ENCODE assay signal across 24 cellular contexts in the genomic region with DNA sequence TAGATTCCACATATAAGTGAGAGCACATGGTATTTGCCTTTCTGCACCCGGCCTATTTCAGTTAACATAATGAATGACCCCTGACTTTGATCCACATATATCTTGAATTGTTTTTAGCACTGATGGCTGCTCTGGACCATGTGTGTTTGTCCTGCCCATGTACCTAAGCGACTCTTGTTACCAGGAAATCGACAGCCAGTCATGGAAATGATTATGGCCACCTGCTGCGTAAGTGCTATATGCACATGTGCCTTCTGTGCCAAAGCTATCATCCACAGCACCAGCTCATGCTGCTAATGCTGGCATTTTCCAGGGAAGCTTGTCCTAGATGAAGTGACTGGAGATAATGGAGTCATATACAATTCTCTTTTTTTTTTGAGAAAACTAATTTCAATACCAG.
DNase-seq lines count a peak whose midpoint lies in the region; ATAC-seq and TF ChIP-seq lines count a peak whose summit lies in the region.
"Had no signal": no experiment of that assay in that cellular context is flagged by ENCODE, and none has a peak within 500 bp of the region (broad histone marks: within the 10 kb centered on the region; RNA-seq: fewer than 3 reads in every experiment).

No MANE protein-coding gene starts in this region.

- H4K20me1 ChIP-seq in DND-41 (ENCODE audit: insufficient read depth, low read length): no peaks in the 10 kb centered on the region

- H3K4me1 ChIP-seq in DND-41 (ENCODE audit: insufficient read depth, low read length) (peaks cover 51% of the 10 kb centered on the region), tibial nerve (peaks cover 0 to 26% (median 0%) of the 10 kb centered on the region in 4 donors)
- H3K4me1 ChIP-seq: esophagus squamous epithelium, gastroesophageal sphincter, lower lobe of right lung, upper lobe of left lung had no signal

- H3K27me3 ChIP-seq in DND-41 (ENCODE audit: insufficient read depth, low read length, poor library complexity) (no peaks in the 10 kb centered on the region), tibial nerve (no peaks in the 10 kb centered on the region), H7 (ENCODE audit: control insufficient read depth, insufficient read depth, low read length) (no peaks in the 10 kb centered on the region)
- H3K27me3 ChIP-seq: gastroesophageal sphincter, upper lobe of left lung had no signal

- H3K4me2 ChIP-seq in DND-41 (ENCODE audit: insufficient read depth, low read length): no peak overlapping the region

- H2AFZ ChIP-seq in DND-41 (ENCODE audit: low read depth, low read length): no peak overlapping the region

- peak overlapping the region; percentile 55; the same call in 1 of the 2 replicates for H3K27ac ChIP-seq in DND-41 (ENCODE audit: low read length)
- H3K27ac ChIP-seq in tibial nerve: no peak overlapping the region
- H3K27ac ChIP-seq: esophagus squamous epithelium, gastroesophageal sphincter, lower lobe of right lung, neutrophil, upper lobe of left lung had no signal

- ATAC-seq in DND-41 (ENCODE audit: insufficient read depth, low read depth) (no peak), HG02571 (IDR thresholded peaks at IDR 0.05; ENCODE audit: unreplicated experiment) (no peak)
- ATAC-seq: activated CD4-positive, alpha-beta T cell treated with anti-CD3 and anti-CD28 coated beads for 36 hours; gastroesophageal sphincter; HCT116; lower lobe of right lung; stimulated activated naive CD8-positive, alpha-beta T cell treated with anti-CD3 and anti-CD28 coated beads, Interleukin-15, amount 100 ng/mL, for 72 hours; T-cell had no signal

- H3K79me2 ChIP-seq in DND-41 (ENCODE audit: insufficient read depth, low read length): peaks cover 32% of the 10 kb centered on the region

- WGBS in tibial nerve, 2 donors: 64 to 69% methylated on average over 4 of the region's 4 CpGs

- H3K36me3 ChIP-seq in DND-41 (ENCODE audit: insufficient read depth, low read length) (peaks cover 13% of the 10 kb centered on the region; the same call in 1 of the 2 replicates), tibial nerve (no peaks in the 10 kb centered on the region), H7 (replicated peaks; ENCODE audit: control insufficient read depth, insufficient read depth, low read length) (no peaks in the 10 kb centered on the region)
- H3K36me3 ChIP-seq: esophagus squamous epithelium, gastroesophageal sphincter, lower lobe of right lung, neutrophil, upper lobe of left lung had no signal

- H3K4me3 ChIP-seq in DND-41 (ENCODE audit: low read depth in 1 of 2, low read length in 2 of 2) (no peak overlapping the region), tibial nerve (no peak overlapping the region), H7 (ENCODE audit: insufficient read depth, low read depth, low read length) (no peak overlapping the region)
- H3K4me3 ChIP-seq: esophagus squamous epithelium, gastroesophageal sphincter, lower lobe of right lung, upper lobe of left lung had no signal

- no peak for DNase-seq in DND-41
- peak; percentile 94 for DNase-seq in NCI-H146 treated with DMSO at 0.1 percent for 48 hours (lab: John Stamatoyannopoulos, UW; ENCODE audit: unreplicated experiment)
- peak; percentile 48 for DNase-seq in NCI-H345 treated with DMSO at 0.1 percent for 48 hours (lab: John Stamatoyannopoulos, UW; ENCODE audit: unreplicated experiment)
- peak; percentile 94 for DNase-seq in SHP77 treated with DMSO at 0.1 percent for 48 hours (lab: John Stamatoyannopoulos, UW)
- DNase-seq in tibial nerve (ENCODE audit: low spot score in 2 of 2): no peak
- no peak for DNase-seq in H7
- DNase-seq in HuH-7.5 (ENCODE audit: low spot score): no peak
- DNase-seq: activated CD4-positive, alpha-beta T cell treated with anti-CD3 and anti-CD28 coated beads for 36 hours; activated naive CD8-positive, alpha-beta T cell treated with anti-CD3 and anti-CD28 coated beads, Interleukin-2, amount 10 ng/mL, durations not matched to agents 7 days and 5 days; CD4-positive, CD25-positive, alpha-beta regulatory T cell; cerebellar nuclear complex; DMS79 treated with DMSO at 0.1 percent for 48 hours; effector CD8-positive, alpha-beta T cell; esophagus squamous epithelium; lower lobe of right lung; NCI-H1436 treated with DMSO at 0.1 percent for 48 hours; stimulated activated CD4-positive, alpha-beta T cell treated with anti-CD3 and anti-CD28 coated beads, Interleukin-4, amount 100 ng/mL, for 24 hours; stimulated activated naive CD8-positive, alpha-beta T cell treated with anti-CD3 and anti-CD28 coated beads, Interleukin-15, amount 100 ng/mL, for 72 hours; T-cell; upper lobe of left lung had no signal

- H3K9ac ChIP-seq in DND-41 (ENCODE audit: low read depth, low read length): no peak overlapping the region

- no peak for TF ChIP-seq POLR2A in tibial nerve (IDR thresholded peaks at IDR 0.05)

- TF ChIP-seq CTCF in DND-41 (IDR thresholded peaks at IDR 0.05; ENCODE audit: borderline replicate concordance, extremely low read depth, low read length, poor library complexity, severe bottlenecking): no peak
- TF ChIP-seq CTCF in tibial nerve (IDR thresholded peaks at IDR 0.05): no peak

- no peaks in the 10 kb centered on the region for H3K9me3 ChIP-seq in DND-41 (ENCODE audit: insufficient read depth, low read length, severe bottlenecking)
- H3K9me3 ChIP-seq in tibial nerve: no peaks in the 10 kb centered on the region
- H3K9me3 ChIP-seq: esophagus squamous epithelium, gastroesophageal sphincter, lower lobe of right lung, neutrophil, upper lobe of left lung had no signal

- no peak for TF ChIP-seq EP300 in tibial nerve (IDR thresholded peaks at IDR 0.05)

Comparison
In these comparisons a context has a peak if more than half of its experiments do, and no peak if none do; other contexts are left out.
1. DNase-seq: peak in NCI-H146 treated with DMSO at 0.1 percent for 48 hours (single experiment), NCI-H345 treated with DMSO at 0.1 percent for 48 hours (single experiment) and SHP77 treated with DMSO at 0.1 percent for 48 hours (single experiment); none in DND-41 (single experiment), tibial nerve (0 of 2), H7 (single experiment) and HuH-7.5 (single experiment).